Comparison of ENCODE assay signal across 10 cellular contexts in genomic region chr6:134398453-134398852, GRCh38.
DNase-seq lines count a peak whose midpoint lies in the region; ATAC-seq and TF ChIP-seq lines count a peak whose summit lies in the region.
"Had no signal": no experiment of that assay in that cellular context is flagged by ENCODE, and none has a peak within 500 bp of the region (broad histone marks: within the 10 kb centered on the region; RNA-seq: fewer than 3 reads in every experiment).

No MANE protein-coding gene starts in this region.

- intact Hi-C loops in activated CD4-positive, alpha-beta T cell treated with anti-CD3 and anti-CD28 coated beads, Interleukin-2, amount 10 ng/mL, durations not matched to agents 24 days and 14 days (cut with micrococcal nuclease) = no loop called here
- intact Hi-C loops in posterior vena cava (cut with DNase I) (no loop called here), cardiac septum (cut with DNase I) (no loop called here)

- H3K9me3 Mint-ChIP-seq in activated CD4-positive, alpha-beta T cell treated with anti-CD3 and anti-CD28 coated beads, Interleukin-2, amount 10 ng/mL, durations not matched to agents 24 days and 14 days = no peaks in the 10 kb centered on the region
- H3K9me3 Mint-ChIP-seq in activated naive CD8-positive, alpha-beta T cell treated with anti-CD3 and anti-CD28 coated beads, Interleukin-2, amount 50 U/mL, for 24 hours = no peaks in the 10 kb centered on the region

- no peak overlapping the region for H3K4me3 Mint-ChIP-seq in activated CD4-positive, alpha-beta T cell treated with anti-CD3 and anti-CD28 coated beads, Interleukin-2, amount 10 ng/mL, durations not matched to agents 24 days and 14 days
- H3K4me3 Mint-ChIP-seq in activated naive CD8-positive, alpha-beta T cell treated with anti-CD3 and anti-CD28 coated beads, Interleukin-2, amount 50 U/mL, for 24 hours = no peak overlapping the region

- H3K27me3 Mint-ChIP-seq in activated CD4-positive, alpha-beta T cell treated with anti-CD3 and anti-CD28 coated beads, Interleukin-2, amount 10 ng/mL, durations not matched to agents 24 days and 14 days = no peaks in the 10 kb centered on the region
- no peaks in the 10 kb centered on the region for H3K27me3 Mint-ChIP-seq in activated naive CD8-positive, alpha-beta T cell treated with anti-CD3 and anti-CD28 coated beads, Interleukin-2, amount 50 U/mL, for 24 hours

- DNase-seq in activated CD4-positive, alpha-beta T cell treated with anti-CD3 and anti-CD28 coated beads, Interleukin-2, amount 10 ng/mL, durations not matched to agents 24 days and 14 days = no peak
- no peak for DNase-seq in activated CD4-positive, alpha-beta T cell treated with anti-CD3 and anti-CD28 coated beads for 1 hour
- DNase-seq in HL-60 (ENCODE audit: low read depth in 1 of 2, low spot score in 1 of 2) = peak; percentile 61 to 64
- DNase-seq in activated naive CD8-positive, alpha-beta T cell treated with anti-CD3 and anti-CD28 coated beads, Interleukin-2, amount 50 U/mL, for 24 hours = peak; percentile 21
- DNase-seq in stimulated activated CD4-positive, alpha-beta T cell treated with anti-CD3 and anti-CD28 coated beads, Interleukin-15, amount 100 ng/mL, for 48 hours (ENCODE audit: low read depth in 2 of 2) = peak; percentile 0 to 19
- DNase-seq in posterior vena cava (ENCODE audit: low spot score) = no peak
- no peak for DNase-seq in cardiac septum (ENCODE audit: low spot score)
- DNase-seq: NCI-H1105, SHP77 had no signal

- peak; percentile 71 for ATAC-seq in activated naive CD8-positive, alpha-beta T cell treated with anti-CD3 and anti-CD28 coated beads, Interleukin-2, amount 50 U/mL, for 24 hours
- no peak for ATAC-seq in GM21367 (IDR thresholded peaks at IDR 0.05; ENCODE audit: unreplicated experiment)

- peak overlapping the region; percentile 29; the same call in 1 of the 2 replicates for H3K27ac ChIP-seq in HL-60 (replicated peaks)

- H3K4me3 ChIP-seq in HL-60 (replicated peaks; ENCODE audit: insufficient read depth, low read length) = no peak overlapping the region

- no peaks in the 10 kb centered on the region for H3K27me3 ChIP-seq in HL-60 (ENCODE audit: insufficient read depth, poor library complexity, severe bottlenecking)

- peaks cover 16% of the 10 kb centered on the region for H3K4me1 Mint-ChIP-seq in activated CD4-positive, alpha-beta T cell treated with anti-CD3 and anti-CD28 coated beads, Interleukin-2, amount 10 ng/mL, durations not matched to agents 24 days and 14 days
- H3K4me1 Mint-ChIP-seq in activated naive CD8-positive, alpha-beta T cell treated with anti-CD3 and anti-CD28 coated beads, Interleukin-2, amount 50 U/mL, for 24 hours = peaks cover 30% of the 10 kb centered on the region

- TF ChIP-seq CTCF in HL-60 (IDR thresholded peaks at IDR 0.05; ENCODE audit: insufficient read depth, low read length) = no peak

- H3K27ac Mint-ChIP-seq in activated CD4-positive, alpha-beta T cell treated with anti-CD3 and anti-CD28 coated beads, Interleukin-2, amount 10 ng/mL, durations not matched to agents 24 days and 14 days = peak overlapping the region; percentile 49
- peak overlapping the region; percentile 78 for H3K27ac Mint-ChIP-seq in activated naive CD8-positive, alpha-beta T cell treated with anti-CD3 and anti-CD28 coated beads, Interleukin-2, amount 50 U/mL, for 24 hours

- H3K36me3 Mint-ChIP-seq in activated CD4-positive, alpha-beta T cell treated with anti-CD3 and anti-CD28 coated beads, Interleukin-2, amount 10 ng/mL, durations not matched to agents 24 days and 14 days (ENCODE audit: low read depth) = no peaks in the 10 kb centered on the region
- no peaks in the 10 kb centered on the region for H3K36me3 Mint-ChIP-seq in activated naive CD8-positive, alpha-beta T cell treated with anti-CD3 and anti-CD28 coated beads, Interleukin-2, amount 50 U/mL, for 24 hours (ENCODE audit: low read depth)

Comparison
In these comparisons a context has a peak if more than half of its experiments do, and no peak if none do; other contexts are left out.
1. DNase-seq: peak in HL-60 (2 of 2), activated naive CD8-positive, alpha-beta T cell treated with anti-CD3 and anti-CD28 coated beads, Interleukin-2, amount 50 U/mL, for 24 hours (single experiment) and stimulated activated CD4-positive, alpha-beta T cell treated with anti-CD3 and anti-CD28 coated beads, Interleukin-15, amount 100 ng/mL, for 48 hours (2 of 2); none in activated CD4-positive, alpha-beta T cell treated with anti-CD3 and anti-CD28 coated beads, Interleukin-2, amount 10 ng/mL, durations not matched to agents 24 days and 14 days (single experiment), activated CD4-positive, alpha-beta T cell treated with anti-CD3 and anti-CD28 coated beads for 1 hour (single experiment), posterior vena cava (single experiment) and cardiac septum (single experiment).